In the genomic region with DNA sequence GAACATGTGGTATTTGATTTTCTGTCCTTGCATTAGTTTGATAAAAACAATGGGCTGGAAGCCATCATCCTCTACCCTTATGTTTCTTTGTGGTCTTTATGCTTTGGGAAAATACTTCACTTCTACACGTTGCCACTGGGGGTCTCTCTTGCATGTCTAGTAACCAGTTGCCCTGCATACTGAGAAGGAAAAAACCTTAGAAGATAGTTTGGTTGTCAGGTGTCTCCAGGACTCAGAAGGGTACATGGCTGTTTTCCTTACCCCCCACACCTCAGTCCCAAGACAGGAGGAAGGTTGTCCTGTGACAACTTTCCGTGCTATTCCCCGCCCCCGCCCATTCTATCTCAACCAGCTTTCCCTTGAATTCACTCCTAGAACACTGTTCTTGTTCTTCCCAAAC, we compare ENCODE assay signal across 9 cellular contexts.
A peak's percentile ranks its signal among the peaks of the same experiment; 100 is the strongest.
DNase-seq lines count a peak whose midpoint lies in the region; ATAC-seq and TF ChIP-seq lines count a peak whose summit lies in the region.
"Had no signal": no experiment of that assay in that cellular context is flagged by ENCODE, and none has a peak within 500 bp of the region (broad histone marks: within the 10 kb centered on the region; RNA-seq: fewer than 3 reads in every experiment).

No MANE protein-coding gene starts in this region.

- H3K4me3 ChIP-seq in body of pancreas (no peak overlapping the region), osteoblast (ENCODE audit: insufficient read depth, low read length) (no peak overlapping the region)

- H3K9me3 Mint-ChIP-seq in natural killer cell treated with Interleukin-12 subunit alpha and Interleukin-12 subunit beta and Interleukin-15 and Interleukin-18, amount 100 ng/mL, for 72 hours: no peaks in the 10 kb centered on the region

- H3K27ac Mint-ChIP-seq in natural killer cell treated with Interleukin-12 subunit alpha and Interleukin-12 subunit beta and Interleukin-15 and Interleukin-18, amount 100 ng/mL, for 72 hours: no peak overlapping the region

- no peaks in the 10 kb centered on the region for H3K9me3 ChIP-seq in body of pancreas
- H3K9me3 ChIP-seq in osteoblast (ENCODE audit: low read depth, low read length): no peaks in the 10 kb centered on the region

- H3K27me3 ChIP-seq in body of pancreas: no peaks in the 10 kb centered on the region
- H3K27me3 ChIP-seq in osteoblast (ENCODE audit: insufficient read depth, low read length): no peaks in the 10 kb centered on the region

- TF ChIP-seq POLR2A in body of pancreas (IDR thresholded peaks at IDR 0.05): no peak

- TF ChIP-seq CTCF in body of pancreas (IDR thresholded peaks at IDR 0.05) (peak in 5 of 7 experiments; percentile 19 to 55 (median 44)), osteoblast (IDR thresholded peaks at IDR 0.05; ENCODE audit: extremely low read depth, low read depth, low read length) (peak; percentile 36)

- intact Hi-C loops in body of pancreas (cut with DNase I): no loop called here

- H3K27ac ChIP-seq in body of pancreas (no peak overlapping the region), osteoblast (ENCODE audit: low read depth, low read length) (no peak overlapping the region)

- H4K20me1 ChIP-seq in osteoblast (ENCODE audit: insufficient read depth, low read length): no peaks in the 10 kb centered on the region

- no peak overlapping the region for H3K4me3 Mint-ChIP-seq in natural killer cell treated with Interleukin-12 subunit alpha and Interleukin-12 subunit beta and Interleukin-15 and Interleukin-18, amount 100 ng/mL, for 72 hours

- H3K27me3 Mint-ChIP-seq in natural killer cell treated with Interleukin-12 subunit alpha and Interleukin-12 subunit beta and Interleukin-15 and Interleukin-18, amount 100 ng/mL, for 72 hours: peaks cover 15 to 21% of the 10 kb centered on the region in 2 donors

- H3K4me1 Mint-ChIP-seq in natural killer cell treated with Interleukin-12 subunit alpha and Interleukin-12 subunit beta and Interleukin-15 and Interleukin-18, amount 100 ng/mL, for 72 hours (ENCODE audit: low read depth in 2 of 2): no peaks in the 10 kb centered on the region

- no peaks in the 10 kb centered on the region for H3K36me3 ChIP-seq in body of pancreas (replicated peaks in 1 of 2; ENCODE audit: insufficient read depth in 1 of 2, low read depth in 2 of 2)
- no peaks in the 10 kb centered on the region for H3K36me3 ChIP-seq in osteoblast (ENCODE audit: insufficient read depth, low read length)

- DNase-seq in HuH-7 (ENCODE audit: low spot score) (peak; percentile 3), body of pancreas (no peak), osteoblast (ENCODE audit: insufficient read length, low spot score, missing footprints) (no peak), NCI-H510A (lab: John Stamatoyannopoulos, UW) (no peak), hypothalamus (lab: John Stamatoyannopoulos, UW) (no peak)
- DNase-seq in natural killer cell treated with Interleukin-12 subunit alpha and Interleukin-12 subunit beta and Interleukin-15 and Interleukin-18, amount 100 ng/mL, for 72 hours (ENCODE audit: low spot score): no peak
- DNase-seq: foreskin melanocyte had no signal

- no peaks in the 10 kb centered on the region for H3K79me2 ChIP-seq in osteoblast (ENCODE audit: insufficient read depth, low read length)

- H2AFZ ChIP-seq in osteoblast (ENCODE audit: low read length): no peak overlapping the region

- no peaks in the 10 kb centered on the region for H3K36me3 Mint-ChIP-seq in natural killer cell treated with Interleukin-12 subunit alpha and Interleukin-12 subunit beta and Interleukin-15 and Interleukin-18, amount 100 ng/mL, for 72 hours

- ATAC-seq in GM18519 (IDR thresholded peaks at IDR 0.05; ENCODE audit: low FRiP score, unreplicated experiment) (peak; percentile 62), body of pancreas (no peak), HG03457 (IDR thresholded peaks at IDR 0.05; ENCODE audit: unreplicated experiment) (no peak)
- ATAC-seq in natural killer cell treated with Interleukin-12 subunit alpha and Interleukin-12 subunit beta and Interleukin-15 and Interleukin-18, amount 100 ng/mL, for 72 hours: no peak

- 0 to 54% methylated on average over 1 to 4 of the region's 4 CpGs for WGBS in body of pancreas, 2 donors

- no peak overlapping the region for H3K4me2 ChIP-seq in osteoblast (ENCODE audit: insufficient read depth, low read length)

- no peaks in the 10 kb centered on the region for H3K4me1 ChIP-seq in body of pancreas
- H3K4me1 ChIP-seq in osteoblast (ENCODE audit: insufficient read depth, low read length): no peaks in the 10 kb centered on the region
